Comparison of ENCODE assay signal across 1 cellular context in the genomic region with DNA sequence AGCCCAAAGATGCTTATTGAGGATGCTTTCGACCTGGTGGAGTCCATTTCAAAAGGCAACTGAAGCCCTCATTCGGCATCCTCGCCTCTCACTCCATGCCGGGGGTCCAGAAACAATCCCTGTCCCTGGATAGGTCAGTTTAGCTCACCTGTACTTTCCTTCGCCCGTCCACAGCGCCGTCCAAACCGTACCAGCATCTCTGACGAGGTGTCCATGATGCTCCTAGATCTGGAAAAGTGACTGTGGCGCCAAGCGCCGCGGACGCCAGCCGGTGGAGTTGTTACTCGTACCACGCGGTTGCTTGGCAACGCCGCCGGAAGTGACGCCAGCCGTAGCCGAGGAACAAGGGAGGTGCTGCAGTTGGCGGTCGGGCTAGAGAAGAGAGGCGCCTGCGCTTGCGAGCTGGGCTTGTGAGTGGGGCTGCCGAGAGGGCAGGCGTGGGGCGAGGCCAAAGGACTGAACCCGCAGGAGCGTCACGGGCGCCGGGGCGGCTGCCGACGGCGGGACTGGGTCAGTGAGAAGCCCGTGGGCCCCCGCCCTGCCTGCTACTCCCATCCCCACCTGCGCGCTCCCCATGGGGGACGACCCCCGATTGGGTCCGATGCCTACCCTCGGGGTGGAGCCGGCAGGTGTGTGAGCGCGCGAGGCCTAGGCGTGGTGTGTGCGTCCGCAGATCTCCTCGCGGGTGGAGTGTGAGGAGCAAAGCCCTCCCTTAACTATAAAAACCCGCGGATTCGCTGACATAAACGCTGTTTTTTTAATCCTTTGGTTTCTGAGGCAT.
TF ChIP-seq lines count a peak whose summit lies in the region.

A gene with protein sequence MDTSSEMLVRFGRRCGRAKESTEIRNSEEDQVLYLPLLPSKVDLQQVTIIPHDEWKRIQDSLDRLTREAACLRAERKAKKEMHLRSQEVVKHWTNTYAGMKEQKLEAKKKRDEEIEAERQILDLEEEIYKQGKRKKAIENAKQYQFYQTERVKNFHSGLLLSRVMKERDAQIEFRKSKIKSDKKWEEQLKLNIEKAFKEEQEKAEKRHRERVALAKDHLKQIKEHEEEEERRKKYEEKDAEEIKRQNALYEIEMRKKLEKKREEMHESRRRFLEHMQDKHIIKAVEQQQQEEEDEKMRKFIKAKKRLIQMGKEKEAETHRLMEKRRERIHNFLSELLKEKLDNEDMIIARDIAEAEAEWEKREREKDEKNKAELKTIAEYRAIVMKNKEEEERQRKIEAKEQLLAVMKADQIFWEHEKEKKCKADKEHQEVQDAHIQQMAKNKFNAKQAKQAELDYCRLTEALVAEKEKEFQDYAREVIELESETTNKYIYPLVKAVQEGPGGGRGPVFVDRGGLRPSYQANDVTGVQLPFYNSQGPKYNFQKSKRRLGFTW (minus strand): TSS at position 293 of the 781 bp plus-strand sequence. CDS start 78 bp downstream, at position 215.
A gene with protein sequence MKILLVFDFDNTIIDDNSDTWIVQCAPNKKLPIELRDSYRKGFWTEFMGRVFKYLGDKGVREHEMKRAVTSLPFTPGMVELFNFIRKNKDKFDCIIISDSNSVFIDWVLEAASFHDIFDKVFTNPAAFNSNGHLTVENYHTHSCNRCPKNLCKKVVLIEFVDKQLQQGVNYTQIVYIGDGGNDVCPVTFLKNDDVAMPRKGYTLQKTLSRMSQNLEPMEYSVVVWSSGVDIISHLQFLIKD (plus strand): TSS at position 357 of the 781 bp plus-strand sequence. CDS start 6,503 bp downstream, outside the sequence.

TF ChIP-seq in A549, 52 proteins besides CTCF, POLR2A, EP300 and RAD21 (continued from another document):
- TF ChIP-seq, protein P1, sequence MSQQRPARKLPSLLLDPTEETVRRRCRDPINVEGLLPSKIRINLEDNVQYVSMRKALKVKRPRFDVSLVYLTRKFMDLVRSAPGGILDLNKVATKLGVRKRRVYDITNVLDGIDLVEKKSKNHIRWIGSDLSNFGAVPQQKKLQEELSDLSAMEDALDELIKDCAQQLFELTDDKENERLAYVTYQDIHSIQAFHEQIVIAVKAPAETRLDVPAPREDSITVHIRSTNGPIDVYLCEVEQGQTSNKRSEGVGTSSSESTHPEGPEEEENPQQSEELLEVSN (IDR thresholded peaks at IDR 0.05; ENCODE audit: borderline replicate concordance, low read depth), result peak; percentile 76; the same call in 1 of the 2 replicates
- TF ChIP-seq KDM5A (IDR thresholded peaks at IDR 0.05) (no peak), PHF8 (IDR thresholded peaks at IDR 0.05; ENCODE audit: borderline replicate concordance, low read depth) (peak; percentile 97), ZC3H11A (IDR thresholded peaks at IDR 0.05) (no peak), RFX5 (IDR thresholded peaks at IDR 0.05) (peak; percentile 76; the same call in 1 of the 2 replicates), CHD4 (IDR thresholded peaks at IDR 0.05; ENCODE audit: borderline replicate concordance) (no peak)
- TF ChIP-seq, protein P2, sequence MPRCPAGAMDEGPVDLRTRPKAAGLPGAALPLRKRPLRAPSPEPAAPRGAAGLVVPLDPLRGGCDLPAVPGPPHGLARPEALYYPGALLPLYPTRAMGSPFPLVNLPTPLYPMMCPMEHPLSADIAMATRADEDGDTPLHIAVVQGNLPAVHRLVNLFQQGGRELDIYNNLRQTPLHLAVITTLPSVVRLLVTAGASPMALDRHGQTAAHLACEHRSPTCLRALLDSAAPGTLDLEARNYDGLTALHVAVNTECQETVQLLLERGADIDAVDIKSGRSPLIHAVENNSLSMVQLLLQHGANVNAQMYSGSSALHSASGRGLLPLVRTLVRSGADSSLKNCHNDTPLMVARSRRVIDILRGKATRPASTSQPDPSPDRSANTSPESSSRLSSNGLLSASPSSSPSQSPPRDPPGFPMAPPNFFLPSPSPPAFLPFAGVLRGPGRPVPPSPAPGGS (IDR thresholded peaks at IDR 0.05), result 0 out of 3 replicates have a peak, but pooled peaks have one; percentile 64
